8 cellular contexts compared by ENCODE assay signal in the genomic region with DNA sequence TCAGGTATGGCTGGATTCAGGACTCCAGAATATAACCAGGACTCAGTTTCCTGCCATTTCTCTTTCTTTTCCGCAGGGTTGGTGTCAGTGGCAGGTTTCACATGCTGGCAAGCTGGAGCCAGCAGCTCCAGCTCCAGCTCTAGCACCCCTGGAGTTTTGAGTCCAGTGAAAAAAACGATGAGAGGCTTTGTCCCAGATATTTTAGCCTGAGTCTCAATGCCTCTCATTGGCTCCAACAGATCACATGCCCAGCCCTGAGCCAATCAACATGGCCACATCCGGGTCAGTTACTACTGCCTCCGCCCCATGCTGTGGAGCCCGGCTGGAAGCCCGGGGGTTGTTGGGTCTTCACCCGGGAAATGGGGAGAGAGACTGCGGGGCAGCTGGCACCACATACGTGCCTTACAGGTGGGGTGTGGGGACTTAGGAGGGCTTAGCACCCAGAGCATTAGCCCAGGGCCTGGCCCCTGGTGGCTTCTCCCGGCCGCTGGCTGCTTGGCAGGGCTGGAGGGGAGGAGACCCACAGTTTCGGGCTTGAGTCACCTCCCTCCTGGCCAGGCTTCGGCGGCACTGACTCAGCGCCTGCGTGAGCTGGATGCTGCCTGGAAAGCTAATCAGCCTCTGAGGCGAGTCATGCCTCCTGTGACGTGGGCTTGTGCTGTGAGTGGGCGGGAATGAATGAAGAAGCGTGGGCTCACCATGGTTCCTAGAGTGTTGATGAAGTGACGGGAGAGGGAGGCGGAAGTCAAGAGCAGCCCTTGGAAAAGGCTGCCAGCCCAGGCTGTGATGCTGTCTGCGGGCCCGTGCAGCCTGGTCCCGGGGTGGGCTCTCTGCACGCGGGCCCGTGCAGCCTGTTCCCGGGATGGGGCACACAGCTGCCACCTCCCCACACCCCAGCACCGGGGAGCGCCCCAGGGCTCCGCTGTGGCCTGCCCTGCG. TPM values are rescaled to one million over a fixed set of nuclear protein-coding genes. Genes with fewer than 3 reads are reported as not detected.
DNase-seq lines count a peak whose midpoint lies in the region.

No MANE protein-coding gene starts in this region.

- H3K36me3 ChIP-seq in ectodermal cell (ENCODE audit: control insufficient read depth, insufficient read depth, low read length): no peaks in the 10 kb centered on the region

- H3K27me3 ChIP-seq in ectodermal cell (ENCODE audit: control insufficient read depth, insufficient read depth, low read length, poor library complexity, severe bottlenecking): no peaks in the 10 kb centered on the region

- DNase-seq in ELR (ENCODE audit: low read depth): peak; percentile 100
- DNase-seq in HT-29 (ENCODE audit: low spot score): peak; percentile 90
- DNase-seq in NOMO-1 treated with DMSO at 0.1 percent for 48 hours (lab: John Stamatoyannopoulos, UW; ENCODE audit: unreplicated experiment): peak; percentile 98
- peak; percentile 59 to 80 for DNase-seq in activated CD8-positive, alpha-beta memory T cell treated with anti-CD3 and anti-CD28 coated beads for 4 hours (ENCODE audit: low read depth in 2 of 2)
- DNase-seq in lung microvascular endothelial cell (ENCODE audit: low read depth in 2 of 2): peak; percentile 97 to 99
- peak; percentile 84 to 90 for DNase-seq in stimulated activated CD4-positive, alpha-beta T cell treated with anti-CD3 and anti-CD28 coated beads, Interleukin-4, amount 100 ng/mL, for 48 hours (ENCODE audit: low read depth in 2 of 2)
- no peak for DNase-seq in GM19240 (ENCODE audit: insufficient read length, low spot score)

- peak overlapping the region; percentile 45 for H3K4me3 ChIP-seq in ectodermal cell (ENCODE audit: insufficient read depth, low read depth, low read length)

- H3K9me3 ChIP-seq in ectodermal cell (ENCODE audit: control insufficient read depth, low read length): no peaks in the 10 kb centered on the region

- H3K27ac ChIP-seq in ectodermal cell (ENCODE audit: insufficient read depth, low read depth, low read length, poor library complexity, severe bottlenecking): peak overlapping the region; percentile 60

- WGBS in ectodermal cell, 2 experiments: 54 to 60% methylated on average over 33 of the region's 33 CpGs

- H3K4me1 ChIP-seq in ectodermal cell (ENCODE audit: control insufficient read depth, insufficient read depth, low read length): peaks cover 11% of the 10 kb centered on the region

RNA-seq across cellular contexts. Expression of a gene that starts 15.3 kb away (rescaled TPM):
- 23.6 and 26.1 TPM in 2 replicates for total RNA-seq in HT-29 (2014; rRNA removed; shearing (Covaris generic))
- 41.5 TPM for polyA plus RNA-seq in ectodermal cell (2013, experiment 1 of 4)
- polyA plus RNA-seq in ectodermal cell (2013, experiment 2 of 4): 39.3 TPM
- polyA plus RNA-seq in ectodermal cell (2013, experiment 3 of 4): 28.7 TPM
- polyA plus RNA-seq in ectodermal cell (2013, experiment 4 of 4): 32.8 TPM
- 13.1 and 14.5 TPM in 2 replicates for total RNA-seq in lung microvascular endothelial cell

RNA-seq across cellular contexts. Expression of a gene that starts 27.5 kb away (rescaled TPM):
- not detected in 2 replicates for total RNA-seq in HT-29 (2014; rRNA removed; shearing (Covaris generic))
- 1.3 TPM for polyA plus RNA-seq in ectodermal cell (2013, experiment 1 of 4)
- polyA plus RNA-seq in ectodermal cell (2013, experiment 2 of 4): 1.2 TPM
- polyA plus RNA-seq in ectodermal cell (2013, experiment 3 of 4): 1.2 TPM
- 2.4 TPM for polyA plus RNA-seq in ectodermal cell (2013, experiment 4 of 4)
- total RNA-seq in lung microvascular endothelial cell: 0.22 TPM in 1 of 2 replicates, not detected in the other
